12 cellular contexts compared by ENCODE assay signal in the genomic region with DNA sequence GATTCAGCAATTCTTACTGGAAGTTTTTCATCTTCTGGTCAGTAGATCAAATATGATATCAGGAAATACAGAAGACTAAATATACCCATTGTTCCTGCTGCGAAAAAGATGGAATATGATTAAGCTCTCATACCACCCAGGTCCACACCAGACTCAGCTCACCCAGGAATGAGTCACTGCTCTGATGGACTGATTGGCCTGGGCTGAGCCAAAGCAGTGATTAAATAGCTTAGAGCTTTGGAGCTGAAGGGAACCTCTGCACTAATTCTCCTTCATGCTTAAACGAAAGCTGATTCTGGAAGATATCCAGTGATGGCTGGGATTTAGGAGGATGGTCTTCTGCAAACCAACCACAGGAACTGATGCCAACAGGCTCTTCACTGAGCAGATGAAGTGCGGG.
DNase-seq lines count a peak whose midpoint lies in the region; ATAC-seq and TF ChIP-seq lines count a peak whose summit lies in the region.
"Had no signal": no experiment of that assay in that cellular context is flagged by ENCODE, and none has a peak within 500 bp of the region (broad histone marks: within the 10 kb centered on the region; RNA-seq: fewer than 3 reads in every experiment).

No MANE protein-coding gene starts in this region.

- no peaks in the 10 kb centered on the region for H3K79me2 ChIP-seq in mesendoderm (ENCODE audit: control insufficient read depth, insufficient read depth, low read length)

- H4K8ac ChIP-seq in IMR-90 (ENCODE audit: low read depth in 2 of 2, low read length in 2 of 2) (no peak overlapping the region), mesendoderm (ENCODE audit: low read depth, low read length) (no peak overlapping the region)

- H3K9me1 ChIP-seq in IMR-90 (ENCODE audit: insufficient read depth, low read length): 0 out of 2 replicates have a peak, but pooled peaks cover 5% of the 10 kb centered on the region

- DNase-seq in Caki2 (ENCODE audit: low read depth) (peak; percentile 48), IMR-90 (peak; percentile 70), astrocyte of the spinal cord (ENCODE audit: low read depth, low spot score) (peak; percentile 85), mesendoderm (peak; percentile 24), 8988T (no peak), SIG-M5 treated with dmso at 0.1 percent for 504 hours (lab: John Stamatoyannopoulos, UW; ENCODE audit: unreplicated experiment) (no peak), DMS 273 (lab: John Stamatoyannopoulos, UW; ENCODE audit: unreplicated experiment) (no peak)
- DNase-seq in activated CD8-positive, alpha-beta memory T cell treated with anti-CD3 and anti-CD28 coated beads, Interleukin-2, amount 10 ng/mL, durations not matched to agents 7 days and 5 days: no peak
- DNase-seq: NCI-H1436 treated with DMSO at 0.1 percent for 48 hours; NK-92 treated with Interleukin-12 subunit alpha and Interleukin-12 subunit beta, amount 100 ng/mL, for 24 hours; spleen had no signal

- peaks cover 1% of the 10 kb centered on the region for H3K9me3 Mint-ChIP-seq in activated CD8-positive, alpha-beta memory T cell treated with anti-CD3 and anti-CD28 coated beads, Interleukin-2, amount 10 ng/mL, durations not matched to agents 7 days and 5 days (ENCODE audit: low read depth)

- H3K36me3 Mint-ChIP-seq in activated CD8-positive, alpha-beta memory T cell treated with anti-CD3 and anti-CD28 coated beads, Interleukin-2, amount 10 ng/mL, durations not matched to agents 7 days and 5 days: no peaks in the 10 kb centered on the region
- H3K36me3 Mint-ChIP-seq: activated naive CD8-positive, alpha-beta T cell had no signal

- TF ChIP-seq POLR2A in IMR-90 (IDR thresholded peaks at IDR 0.05; ENCODE audit: low read depth, low read length): no peak

- H2AK5ac ChIP-seq in IMR-90 (ENCODE audit: low read depth, low read length) (no peak overlapping the region), mesendoderm (ENCODE audit: low read length) (no peak overlapping the region)

- no peak overlapping the region for H2AFZ ChIP-seq in IMR-90 (replicated peaks; ENCODE audit: low read length, poor library complexity)

- H4K5ac ChIP-seq in IMR-90 (ENCODE audit: low read depth, low read length) (no peak overlapping the region), mesendoderm (ENCODE audit: low read length) (no peak overlapping the region)

- H3K27ac ChIP-seq in IMR-90 (ENCODE audit: insufficient read depth, low read length) (no peak overlapping the region), mesendoderm (ENCODE audit: low read depth, low read length) (no peak overlapping the region)
- H3K27ac ChIP-seq: spleen had no signal

- WGBS in IMR-90 (ENCODE audit: extremely low coverage in 2 of 2, insufficient read length in 1 of 2), 2 experiments: no CpG with 5 or more reads among the region's 3 CpGs
- no CpG with 5 or more reads among the region's 3 CpGs for WGBS in mesendoderm (ENCODE audit: extremely low coverage, insufficient coverage, low lambda C conversion rate)

- H3K27me3 ChIP-seq in IMR-90 (ENCODE audit: control insufficient read depth, insufficient read depth, low read length): no peaks in the 10 kb centered on the region
- H3K27me3 ChIP-seq in mesendoderm (ENCODE audit: insufficient read depth, low read length, poor library complexity): no peaks in the 10 kb centered on the region
- H3K27me3 ChIP-seq: spleen had no signal

- no peak overlapping the region for H2BK15ac ChIP-seq in IMR-90 (ENCODE audit: low read depth, low read length)
- no peak overlapping the region for H2BK15ac ChIP-seq in mesendoderm (replicated peaks; ENCODE audit: low read depth)

- no peak overlapping the region for H3K9ac ChIP-seq in IMR-90 (ENCODE audit: low read depth, low read length)
- no peak overlapping the region for H3K9ac ChIP-seq in mesendoderm (ENCODE audit: low read length)

- no peak overlapping the region for H2BK20ac ChIP-seq in IMR-90 (ENCODE audit: low read depth, low read length)

- dilution Hi-C loops in IMR-90 (cut with HindIII; ENCODE audit: low sequenced_read_pairs, unreplicated experiment): no loop called here

- no peak overlapping the region for H3K4ac ChIP-seq in IMR-90 (ENCODE audit: low read depth, low read length)
- no peak overlapping the region for H3K4ac ChIP-seq in mesendoderm (ENCODE audit: low read depth, low read length)

- H3K4me1 Mint-ChIP-seq in activated CD8-positive, alpha-beta memory T cell treated with anti-CD3 and anti-CD28 coated beads, Interleukin-2, amount 10 ng/mL, durations not matched to agents 7 days and 5 days: no peaks in the 10 kb centered on the region

- peak; percentile 97 for ATAC-seq in IMR-90 (ENCODE audit: low read depth)
- no peak for ATAC-seq in activated CD8-positive, alpha-beta memory T cell treated with anti-CD3 and anti-CD28 coated beads, Interleukin-2, amount 10 ng/mL, durations not matched to agents 7 days and 5 days

- H2BK5ac ChIP-seq in IMR-90 (ENCODE audit: low read depth, low read length, poor library complexity, severe bottlenecking) (no peak overlapping the region), mesendoderm (ENCODE audit: low read length) (no peak overlapping the region)

- H2AK9ac ChIP-seq in IMR-90 (replicated peaks; ENCODE audit: low read depth, low read length, poor library complexity): no peak overlapping the region

- H3K27ac Mint-ChIP-seq in activated CD8-positive, alpha-beta memory T cell treated with anti-CD3 and anti-CD28 coated beads, Interleukin-2, amount 10 ng/mL, durations not matched to agents 7 days and 5 days: no peak overlapping the region
- H3K27ac Mint-ChIP-seq: activated naive CD8-positive, alpha-beta T cell had no signal

- POLR2A ChIA-PET in IMR-90 (lab: Charles Lee; ENCODE audit: unreplicated experiment): no interaction called here

- H4K20me1 ChIP-seq in IMR-90 (ENCODE audit: insufficient read depth, low read length): no peaks in the 10 kb centered on the region

- BruUV-seq in IMR-90 (replicated peaks; lab: Mats Ljungman, UMichigan): no TSS peak

- no peaks in the 10 kb centered on the region for H3K79me1 ChIP-seq in IMR-90 (ENCODE audit: low read depth in 1 of 2, low read length in 2 of 2)
- no peaks in the 10 kb centered on the region for H3K79me1 ChIP-seq in mesendoderm (ENCODE audit: low read length)

- no peaks in the 10 kb centered on the region for H3K9me3 ChIP-seq in IMR-90 (ENCODE audit: control insufficient read depth, insufficient read depth, low read length)

- H3K18ac ChIP-seq in IMR-90 (ENCODE audit: low read depth, low read length) (no peak overlapping the region), mesendoderm (ENCODE audit: low read length) (no peak overlapping the region)

- H3K4me3 Mint-ChIP-seq in activated CD8-positive, alpha-beta memory T cell treated with anti-CD3 and anti-CD28 coated beads, Interleukin-2, amount 10 ng/mL, durations not matched to agents 7 days and 5 days: no peak overlapping the region
- H3K4me3 Mint-ChIP-seq: activated naive CD8-positive, alpha-beta T cell had no signal

- H4K91ac ChIP-seq in IMR-90 (ENCODE audit: insufficient read depth, low read depth, low read length): no peak overlapping the region

- H3K4me1 ChIP-seq in IMR-90 (ENCODE audit: control insufficient read depth, insufficient read depth, low read length) (no peaks in the 10 kb centered on the region), mesendoderm (ENCODE audit: control insufficient read depth, low read depth, low read length) (no peaks in the 10 kb centered on the region)
- H3K4me1 ChIP-seq: spleen had no signal

- CTCF ChIA-PET in IMR-90 (lab: Yijun Ruan, JAX): interaction anchor here (0.6 kb wide), 1 partner anchor 9 kb away, joined by 3 read pairs; no protein-coding TSS in a partner anchor
- CTCF ChIA-PET in activated CD8-positive, alpha-beta memory T cell treated with anti-CD3 and anti-CD28 coated beads, Interleukin-2, amount 10 ng/mL, durations not matched to agents 7 days and 5 days (lab: Charles Lee): no interaction called here

- H3K27me3 Mint-ChIP-seq in activated CD8-positive, alpha-beta memory T cell treated with anti-CD3 and anti-CD28 coated beads, Interleukin-2, amount 10 ng/mL, durations not matched to agents 7 days and 5 days: no peaks in the 10 kb centered on the region
- H3K27me3 Mint-ChIP-seq: activated naive CD8-positive, alpha-beta T cell had no signal

- no peak for TF ChIP-seq RAD21 in IMR-90 (IDR thresholded peaks at IDR 0.05; ENCODE audit: low read length)

- in situ Hi-C loops in Caki2 (cut with HindIII; ENCODE audit: low pct_unique_long_range_greater_than_20kb, low sequenced_read_pairs) (no loop called here), IMR-90 (cut with MboI; ENCODE audit: low sequenced_read_pairs) (no loop called here), astrocyte of the spinal cord (cut with HindIII; ENCODE audit: low sequenced_read_pairs) (no loop called here)

- H3K14ac ChIP-seq in IMR-90 (replicated peaks; ENCODE audit: low read depth, low read length): no peak overlapping the region

- H3K23ac ChIP-seq in IMR-90 (ENCODE audit: low read depth, low read length): no peak overlapping the region
- H3K23ac ChIP-seq in mesendoderm (ENCODE audit: low read length): no peak overlapping the region

- no peaks in the 10 kb centered on the region for H3K36me3 ChIP-seq in IMR-90 (ENCODE audit: control insufficient read depth, insufficient read depth, low read length)
- no peaks in the 10 kb centered on the region for H3K36me3 ChIP-seq in mesendoderm (ENCODE audit: control insufficient read depth, insufficient read depth, low read length)
- H3K36me3 ChIP-seq: spleen had no signal

- H3K4me3 ChIP-seq in IMR-90 (ENCODE audit: insufficient read depth, low read depth, low read length): no peak overlapping the region
- no peak overlapping the region for H3K4me3 ChIP-seq in astrocyte of the spinal cord (ENCODE audit: low read depth, low read length)
- no peak overlapping the region for H3K4me3 ChIP-seq in mesendoderm (ENCODE audit: low read length)
- H3K4me3 ChIP-seq: spleen had no signal

- H2BK120ac ChIP-seq in IMR-90 (ENCODE audit: low read depth, low read length) (no peak overlapping the region), mesendoderm (ENCODE audit: low read depth, low read length) (no peak overlapping the region)

- H3K4me2 ChIP-seq in IMR-90 (ENCODE audit: low read depth, low read length) (no peak overlapping the region), mesendoderm (ENCODE audit: low read length) (no peak overlapping the region)

- H3K56ac ChIP-seq in IMR-90 (ENCODE audit: extremely low read depth, insufficient read depth, low read length) (no peak overlapping the region), mesendoderm (ENCODE audit: low read length) (no peak overlapping the region)

- intact Hi-C loops in IMR-90 (cut with micrococcal nuclease): loop anchor here (5.0 kb wide), 1 partner anchor 50 kb away; no protein-coding TSS in a partner anchor

- no peak for TF ChIP-seq CTCF in IMR-90 (conservative IDR thresholded peaks at IDR 0.05; ENCODE audit: low read depth, low read length)
- no peak for TF ChIP-seq CTCF in astrocyte of the spinal cord (IDR thresholded peaks at IDR 0.05; ENCODE audit: low read depth, low read length)

TF ChIP-seq in IMR-90, 13 proteins besides CTCF, POLR2A, EP300 and RAD21:
- no peak for TF ChIP-seq NFE2L2 (IDR thresholded peaks at IDR 0.05; ENCODE audit: low read depth, low read length)
- TF ChIP-seq FOS (IDR thresholded peaks at IDR 0.05; ENCODE audit: low read depth, low read length): peak; percentile 50
- TF ChIP-seq BHLHE40 (IDR thresholded peaks at IDR 0.05; ENCODE audit: low read depth, low read length): no peak

Comparison
In these comparisons a context has a peak if more than half of its experiments do, and no peak if none do; other contexts are left out.
1. DNase-seq: peak in Caki2 (single experiment), IMR-90 (single experiment), astrocyte of the spinal cord (single experiment) and mesendoderm (single experiment); none in 8988T (single experiment), SIG-M5 treated with dmso at 0.1 percent for 504 hours (single experiment), activated CD8-positive, alpha-beta memory T cell treated with anti-CD3 and anti-CD28 coated beads, Interleukin-2, amount 10 ng/mL, durations not matched to agents 7 days and 5 days (single experiment) and DMS 273 (single experiment).